Comparison of ENCODE assay signal across 8 cellular contexts in genomic region chr17:76074390-76075363, GRCh38. TPM values are rescaled to one million over a fixed set of nuclear protein-coding genes. Genes with fewer than 3 reads are reported as not detected.
DNase-seq lines count a peak whose midpoint lies in the region; ATAC-seq lines count a peak whose summit lies in the region.

A gene with protein sequence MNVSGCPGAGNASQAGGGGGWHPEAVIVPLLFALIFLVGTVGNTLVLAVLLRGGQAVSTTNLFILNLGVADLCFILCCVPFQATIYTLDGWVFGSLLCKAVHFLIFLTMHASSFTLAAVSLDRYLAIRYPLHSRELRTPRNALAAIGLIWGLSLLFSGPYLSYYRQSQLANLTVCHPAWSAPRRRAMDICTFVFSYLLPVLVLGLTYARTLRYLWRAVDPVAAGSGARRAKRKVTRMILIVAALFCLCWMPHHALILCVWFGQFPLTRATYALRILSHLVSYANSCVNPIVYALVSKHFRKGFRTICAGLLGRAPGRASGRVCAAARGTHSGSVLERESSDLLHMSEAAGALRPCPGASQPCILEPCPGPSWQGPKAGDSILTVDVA (plus strand): TSS chr17:76074781. CDS start chr17:76074884, 103 bp downstream.

- H3K9me3 Mint-ChIP-seq in activated CD4-positive, alpha-beta T cell treated with anti-CD3 and anti-CD28 coated beads, Interleukin-2, amount 10 ng/mL, durations not matched to agents 7 days and 5 days = no peaks in the 10 kb centered on the region

- POLR2A ChIA-PET in activated CD4-positive, alpha-beta T cell treated with anti-CD3 and anti-CD28 coated beads, Interleukin-2, amount 10 ng/mL, durations not matched to agents 7 days and 5 days (lab: Charles Lee) = no interaction called here

- CTCF ChIA-PET in activated CD4-positive, alpha-beta T cell treated with anti-CD3 and anti-CD28 coated beads, Interleukin-2, amount 10 ng/mL, durations not matched to agents 7 days and 5 days (lab: Charles Lee) = interaction anchor here (0.6 to 1.3 kb wide), 4 partner anchors 17 to 314 kb away, joined by 3 read pairs; no protein-coding TSS in a partner anchor

- H3K36me3 Mint-ChIP-seq in activated CD4-positive, alpha-beta T cell treated with anti-CD3 and anti-CD28 coated beads, Interleukin-2, amount 10 ng/mL, durations not matched to agents 7 days and 5 days (ENCODE audit: low read depth) = peaks cover 14% of the 10 kb centered on the region

- peak within 1 kb of the TSS; percentile 35 for H3K4me3 ChIP-seq in iPS-11a (ENCODE audit: low read depth, low read length)
- H3K4me3 ChIP-seq in skeletal muscle tissue (ENCODE audit: low read length in 3 of 3) = peak within 1 kb of the TSS; percentile 9 to 61 (median 49)

- H3K27me3 ChIP-seq in skeletal muscle tissue (ENCODE audit: control insufficient read depth in 3 of 3, insufficient read depth in 3 of 3, low read length in 3 of 3) = peaks cover 61 to 63% (median 62%) of the 10 kb centered on the region in 3 donors

- no peaks in the 10 kb centered on the region for H3K9me3 ChIP-seq in skeletal muscle tissue (ENCODE audit: control insufficient read depth in 3 of 3, low read length in 3 of 3)

- H3K27ac Mint-ChIP-seq in activated CD4-positive, alpha-beta T cell treated with anti-CD3 and anti-CD28 coated beads, Interleukin-2, amount 10 ng/mL, durations not matched to agents 7 days and 5 days = no peak within 1 kb of the TSS

- peak within 1 kb of the TSS; percentile 35 for H3K4me3 Mint-ChIP-seq in activated CD4-positive, alpha-beta T cell treated with anti-CD3 and anti-CD28 coated beads, Interleukin-2, amount 10 ng/mL, durations not matched to agents 7 days and 5 days

- H3K9ac ChIP-seq in skeletal muscle tissue (ENCODE audit: low read depth in 1 of 3, low read length in 3 of 3) = peak within 1 kb of the TSS in 1 of 3 donors; percentile 40

- DNase-seq in activated CD4-positive, alpha-beta T cell treated with anti-CD3 and anti-CD28 coated beads, Interleukin-2, amount 10 ng/mL, durations not matched to agents 7 days and 5 days = no peak
- DNase-seq in activated CD4-positive, alpha-beta T cell treated with anti-CD3 and anti-CD28 coated beads, Interleukin-2, amount 50 U/mL, for 4 hours = no peak
- DNase-seq in SKM-1 (lab: John Stamatoyannopoulos, UW; ENCODE audit: unreplicated experiment) (peak; percentile 25), NCI-H1930 (lab: John Stamatoyannopoulos, UW) (no peak)

- H3K36me3 ChIP-seq in skeletal muscle tissue (ENCODE audit: control insufficient read depth in 3 of 3, insufficient read depth in 3 of 3, low read length in 3 of 3) = no peaks in the 10 kb centered on the region

- peaks cover 35 to 60% (median 42%) of the 10 kb centered on the region in 3 donors for H3K4me1 ChIP-seq in skeletal muscle tissue (ENCODE audit: control insufficient read depth in 3 of 3, insufficient read depth in 3 of 3, low read length in 3 of 3)

- peaks cover 50% of the 10 kb centered on the region for H3K4me1 Mint-ChIP-seq in activated CD4-positive, alpha-beta T cell treated with anti-CD3 and anti-CD28 coated beads, Interleukin-2, amount 10 ng/mL, durations not matched to agents 7 days and 5 days

- ATAC-seq in GM19328 (IDR thresholded peaks at IDR 0.05; ENCODE audit: unreplicated experiment) (no peak), GM19467 (IDR thresholded peaks at IDR 0.05; ENCODE audit: unreplicated experiment) (no peak)

- no peak within 1 kb of the TSS for H3K27ac ChIP-seq in skeletal muscle tissue (ENCODE audit: low read depth, low read length)

- peaks cover 51% of the 10 kb centered on the region for H3K27me3 Mint-ChIP-seq in activated CD4-positive, alpha-beta T cell treated with anti-CD3 and anti-CD28 coated beads, Interleukin-2, amount 10 ng/mL, durations not matched to agents 7 days and 5 days

RNA-seq across cellular contexts. Expression of the gene that starts here (rescaled TPM):
- total RNA-seq in activated CD4-positive, alpha-beta T cell treated with anti-CD3 and anti-CD28 coated beads, Interleukin-2, amount 10 ng/mL, durations not matched to agents 7 days and 5 days = under 1 TPM; 0.15 TPM
- not detected for total RNA-seq in skeletal muscle tissue
